Comparison of ENCODE assay signal across 27 cellular contexts in the genomic region with DNA sequence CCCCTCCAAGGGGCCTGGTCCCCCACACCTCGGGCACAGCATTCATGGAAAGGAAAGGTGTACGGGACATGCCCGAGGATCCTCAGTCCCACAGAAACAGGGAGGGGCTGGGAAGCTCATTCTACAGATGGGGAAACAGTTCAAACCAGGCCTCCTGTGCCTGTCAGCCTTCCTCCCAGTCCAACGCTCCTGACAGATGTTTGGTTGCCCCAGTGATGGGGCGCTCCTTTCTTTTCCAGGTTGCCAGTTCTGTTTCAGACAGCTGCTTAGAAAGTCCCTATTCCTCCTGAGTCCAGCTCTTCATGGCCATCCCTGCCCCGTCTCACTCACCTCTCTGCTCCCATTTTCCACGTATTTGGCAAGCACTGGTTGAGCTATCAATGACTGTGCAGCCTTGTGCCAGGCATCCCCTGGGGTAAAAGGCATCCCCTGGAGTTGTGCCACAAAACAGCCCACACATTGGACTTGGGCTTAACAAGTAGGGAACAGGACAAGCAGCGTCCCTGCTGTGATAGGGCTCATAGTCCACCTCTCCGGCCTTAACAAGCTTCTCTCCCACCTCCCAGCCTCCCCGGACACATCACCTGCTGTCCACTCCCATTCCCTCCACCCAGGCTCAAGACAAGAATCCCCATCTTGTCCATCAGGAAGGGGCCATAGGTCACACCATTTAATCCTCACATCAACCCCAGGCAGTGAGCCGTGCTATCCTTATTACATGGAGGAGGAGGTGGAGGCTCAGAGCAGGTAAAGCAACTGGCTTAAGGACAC. TPM values are rescaled to one million over a fixed set of nuclear protein-coding genes. Genes with fewer than 3 reads are reported as not detected.
"Had no signal": no experiment of that assay in that cellular context is flagged by ENCODE, and none has a peak within 500 bp of the region (broad histone marks: within the 10 kb centered on the region; RNA-seq: fewer than 3 reads in every experiment).

No MANE protein-coding gene starts in this region.

- H3K36me3 ChIP-seq: adrenal gland, ascending aorta, esophagus muscularis mucosa, neutrophil, sigmoid colon, spleen, thoracic aorta, upper lobe of left lung had no signal

- H3K27ac Mint-ChIP-seq: activated naive CD8-positive, alpha-beta T cell; activated T-helper 17 cell treated with anti-CD3 and anti-CD28 coated beads, Interleukin-2, amount 50 U/mL, for 72 hours; effector memory CD8-positive, alpha-beta T cell; natural killer cell treated with Interleukin-12 subunit alpha and Interleukin-12 subunit beta and Interleukin-15 and Interleukin-18, amount 100 ng/mL, for 72 hours; WTC11 had no signal

- H3K4me1 Mint-ChIP-seq: activated T-helper 17 cell treated with anti-CD3 and anti-CD28 coated beads, Interleukin-2, amount 50 U/mL, for 72 hours; central memory CD8-positive, alpha-beta T cell; WTC11 had no signal

- H3K4me3 ChIP-seq: adrenal gland, ascending aorta, esophagus muscularis mucosa, sigmoid colon, spleen, thoracic aorta, upper lobe of left lung had no signal

- H3K9me3 ChIP-seq: adrenal gland, ascending aorta, esophagus muscularis mucosa, neutrophil, sigmoid colon, spleen, thoracic aorta, upper lobe of left lung had no signal

- H3K4me3 Mint-ChIP-seq: activated naive CD8-positive, alpha-beta T cell; activated T-helper 17 cell treated with anti-CD3 and anti-CD28 coated beads, Interleukin-2, amount 50 U/mL, for 72 hours; central memory CD8-positive, alpha-beta T cell; effector memory CD8-positive, alpha-beta T cell; natural killer cell treated with Interleukin-12 subunit alpha and Interleukin-12 subunit beta and Interleukin-15 and Interleukin-18, amount 100 ng/mL, for 72 hours; WTC11 had no signal

- H3K27me3 Mint-ChIP-seq: activated naive CD8-positive, alpha-beta T cell; central memory CD8-positive, alpha-beta T cell had no signal

- H3K36me3 Mint-ChIP-seq: activated naive CD8-positive, alpha-beta T cell; natural killer cell treated with Interleukin-12 subunit alpha and Interleukin-12 subunit beta and Interleukin-15 and Interleukin-18, amount 100 ng/mL, for 72 hours; WTC11 had no signal

- FAIRE-seq: colon, frontal cortex had no signal

- H3K4me1 ChIP-seq: adrenal gland had no signal

- H3K27me3 ChIP-seq: ascending aorta had no signal

- DNase-seq: activated naive CD4-positive, alpha-beta T cell; activated T-cell treated with anti-CD3 and anti-CD28 coated beads, Interleukin-2, amount 50 U/mL, for 1 hour; effector memory CD8-positive, alpha-beta T cell; hippocampal formation; left ventricle myocardium superior; midbrain; posterior cingulate gyrus; sigmoid colon; spleen; stimulated activated CD4-positive, alpha-beta T cell treated with anti-CD3 and anti-CD28 coated beads, Interleukin-4, amount 100 ng/mL, for 1 hour; stimulated activated naive CD4-positive, alpha-beta T cell; T-helper 9 cell; upper lobe of left lung had no signal

- H3K27ac ChIP-seq: adrenal gland, ascending aorta, esophagus muscularis mucosa, neutrophil, sigmoid colon, spleen, thoracic aorta, upper lobe of left lung had no signal

- H3K9me3 Mint-ChIP-seq: activated T-helper 17 cell treated with anti-CD3 and anti-CD28 coated beads, Interleukin-2, amount 50 U/mL, for 72 hours; central memory CD8-positive, alpha-beta T cell; effector memory CD8-positive, alpha-beta T cell; natural killer cell treated with Interleukin-12 subunit alpha and Interleukin-12 subunit beta and Interleukin-15 and Interleukin-18, amount 100 ng/mL, for 72 hours; WTC11 had no signal

RNA-seq across cellular contexts. Expression of a gene that starts 29.2 kb away (rescaled TPM):
- total RNA-seq: activated T-helper 17 cell treated with anti-CD3 and anti-CD28 coated beads, Interleukin-2, amount 50 U/mL, for 72 hours; adrenal gland; ascending aorta; dermis microvascular lymphatic vessel endothelial cell; esophagus muscularis mucosa; frontal cortex; natural killer cell treated with Interleukin-12 subunit alpha and Interleukin-12 subunit beta and Interleukin-15 and Interleukin-18, amount 100 ng/mL, for 72 hours; sigmoid colon; spleen; T-helper 1 cell treated with Interleukin-12 subunit alpha and Interleukin-12 subunit beta and Interleukin-4 antibody, amounts not matched to agents 30 ng/mL and 1 ng/mL, for 36 hours; thoracic aorta; WTC11 had no signal
- polyA plus RNA-seq: adrenal gland had no signal
